In the genomic region with DNA sequence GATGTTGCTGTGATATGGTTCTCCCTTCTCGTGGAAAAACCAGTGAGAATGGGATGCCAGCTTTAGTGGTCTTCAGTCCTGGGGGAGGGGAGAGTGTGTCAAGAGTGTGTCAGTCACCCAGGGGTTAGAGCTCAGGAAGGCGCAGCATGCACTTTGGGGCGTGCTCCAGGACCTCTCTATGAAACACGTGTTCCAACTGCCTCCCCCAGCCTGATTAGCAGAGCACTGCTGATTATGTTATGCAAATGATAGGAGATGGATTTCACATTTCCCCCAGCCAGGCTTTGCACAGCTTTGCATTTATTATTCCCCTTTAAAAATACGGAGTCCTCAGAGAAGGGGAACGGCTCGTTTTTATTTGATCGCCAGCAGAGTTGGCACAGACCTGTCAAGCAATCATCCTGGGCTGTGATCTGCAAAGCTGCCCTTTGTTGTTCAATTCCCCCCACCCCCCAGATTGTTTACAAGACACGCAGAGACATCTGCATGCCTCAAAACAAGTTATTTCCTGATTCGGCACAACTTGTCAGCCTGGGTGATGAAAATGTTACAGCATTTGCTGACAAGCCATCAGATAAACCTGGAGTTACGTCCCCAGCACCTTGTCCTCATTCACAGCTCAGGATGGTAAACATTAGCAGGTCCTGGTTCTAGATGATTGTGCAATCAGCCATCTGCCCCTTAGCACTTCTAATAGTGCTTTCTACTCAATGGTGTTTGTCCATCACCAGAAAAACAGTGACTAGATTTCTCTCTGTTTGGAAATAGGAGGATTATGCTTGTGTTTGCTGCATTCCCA, we compare ENCODE assay signal across 19 cellular contexts.
DNase-seq lines count a peak whose midpoint lies in the region; FAIRE-seq and TF ChIP-seq lines count a peak whose summit lies in the region.
"Had no signal": no experiment of that assay in that cellular context is flagged by ENCODE, and none has a peak within 500 bp of the region (broad histone marks: within the 10 kb centered on the region; RNA-seq: fewer than 3 reads in every experiment).

No MANE protein-coding gene starts in this region.

- peaks cover 5% of the 10 kb centered on the region for H3K36me3 Mint-ChIP-seq in MCF 10A (ENCODE audit: insufficient read depth, unreplicated experiment)

- intact Hi-C loops in prostate gland (cut with DNase I) (no loop called here), MCF 10A (cut with micrococcal nuclease) (no loop called here)

- H3K9ac ChIP-seq in H1 (replicated peaks in 1 of 4; ENCODE audit: extremely low read depth in 1 of 4, low read depth in 3 of 4, low read length in 3 of 4): no peak overlapping the region; a peak in 1 of 7 replicates

- DNase-seq in NCI-H1092 treated with DMSO at 0.1 percent for 48 hours (lab: John Stamatoyannopoulos, UW) (peak; percentile 93), NCI-H446 treated with DMSO at 0.1 percent for 48 hours (lab: John Stamatoyannopoulos, UW) (peak; percentile 53), H1 (ENCODE audit: low read depth in 1 of 2, low spot score in 2 of 2) (no peak), prostate gland (ENCODE audit: low spot score) (peak; percentile 16), urothelium cell line (ENCODE audit: low spot score) (no peak), MCF 10A (ENCODE audit: unreplicated experiment) (no peak), SIG-M5 treated with dmso at 0.1 percent for 504 hours (lab: John Stamatoyannopoulos, UW; ENCODE audit: unreplicated experiment) (no peak), NCI-H2227 treated with DMSO at 0.1 percent for 48 hours (lab: John Stamatoyannopoulos, UW) (no peak)
- DNase-seq: activated effector memory CD4-positive, alpha-beta T cell treated with anti-CD3 and anti-CD28 coated beads, Interleukin-2, amount 50 U/mL, for 16 hours; aorta; erythroblast; HCEC 1CT; NCI-H187 treated with DMSO at 0.1 percent for 48 hours; PC-3; psoas muscle; SW 1271; WERI-Rb-1 had no signal

- no peak overlapping the region for H4K91ac ChIP-seq in H1 (replicated peaks; ENCODE audit: insufficient read length, low read length)

- H3K4me1 ChIP-seq in H1 (replicated peaks in 1 of 4; ENCODE audit: control insufficient read depth in 3 of 4, insufficient read depth in 4 of 4, low read length in 3 of 4) (no peaks in the 10 kb centered on the region), prostate gland (replicated peaks) (no peaks in the 10 kb centered on the region)
- H3K4me1 ChIP-seq: psoas muscle had no signal

- H3K4me3 ChIP-seq in H1 (ENCODE audit: extremely low read depth in 1 of 4, insufficient read depth in 2 of 4, low read depth in 3 of 4, low read length in 4 of 4) (no peak overlapping the region), prostate gland (no peak overlapping the region)
- H3K4me3 ChIP-seq: coronary artery, GM12878, psoas muscle had no signal

- H3K27ac ChIP-seq in H1 (ENCODE audit: low read depth, low read length) (no peak overlapping the region), prostate gland (no peak overlapping the region)
- H3K27ac ChIP-seq: coronary artery, psoas muscle, WERI-Rb-1 had no signal

- H3K23me2 ChIP-seq in H1 (ENCODE audit: low read depth, low read length): no peaks in the 10 kb centered on the region

- H2AK5ac ChIP-seq in H1 (ENCODE audit: low read depth, low read length): no peak overlapping the region

- peaks cover 16% of the 10 kb centered on the region for H3K9me3 Mint-ChIP-seq in MCF 10A (ENCODE audit: unreplicated experiment)

- H3K27ac Mint-ChIP-seq in MCF 10A (ENCODE audit: low read depth, unreplicated experiment): no peak overlapping the region

- H2BK15ac ChIP-seq in H1 (ENCODE audit: low read length): no peak overlapping the region

- no peak overlapping the region for H3K23ac ChIP-seq in H1 (ENCODE audit: insufficient read length)

- CTCF ChIA-PET in H1 (lab: Charles Lee; ENCODE audit: partially characterized antibody): interaction anchor here (0.9 to 1.7 kb wide), 2 partner anchors 17 to 28 kb away, joined by 3 to 4 read pairs; no protein-coding TSS in a partner anchor
- CTCF ChIA-PET in MCF 10A (lab: Yijun Ruan, JAX): no interaction called here

- WGBS in H1 (ENCODE audit: extremely low coverage in 1 of 2, insufficient coverage in 1 of 2, insufficient read length in 1 of 2, insufficient replicate concordance in 2 of 2, low coverage in 1 of 2, low lambda C conversion rate in 2 of 2, missing lambda C conversion rate in 1 of 2), 2 experiments: 88% methylated on average over 11 of the region's 11 CpGs; no CpG with 5 or more reads in 1 of the 2 experiments
- 27% methylated on average over 11 of the region's 11 CpGs for WGBS in prostate gland

- FAIRE-seq in H1 (lab: Jason Lieb, UNC): no peak
- no peak for FAIRE-seq in urothelium cell line (lab: Jason Lieb, UNC)
- FAIRE-seq: GM12878 had no signal

- no peak for TF ChIP-seq EP300 in H1 (IDR thresholded peaks at IDR 0.05; ENCODE audit: borderline replicate concordance in 1 of 2, low read depth in 2 of 2, low read length in 2 of 2)

- H3K4me1 Mint-ChIP-seq in MCF 10A (ENCODE audit: insufficient read depth, unreplicated experiment): no peaks in the 10 kb centered on the region

- H3K27me3 Mint-ChIP-seq in MCF 10A (ENCODE audit: insufficient read depth, unreplicated experiment): no peaks in the 10 kb centered on the region

- no peaks in the 10 kb centered on the region for H4K20me1 ChIP-seq in H1 (replicated peaks in 1 of 2; ENCODE audit: control insufficient read depth in 1 of 2, insufficient read depth in 2 of 2, low read length in 2 of 2)

- POLR2A ChIA-PET in H1 (lab: Charles Lee; ENCODE audit: partially characterized antibody): no interaction called here
- POLR2A ChIA-PET in MCF 10A (lab: Yijun Ruan, JAX): no interaction called here

- no peak overlapping the region for H2BK5ac ChIP-seq in H1 (ENCODE audit: low read depth, low read length)

- no peak overlapping the region for H2BK12ac ChIP-seq in H1 (ENCODE audit: low read depth, low read length)

- no peak overlapping the region for H3K4me3 Mint-ChIP-seq in MCF 10A (ENCODE audit: unreplicated experiment)

- TF ChIP-seq CTCF in H1 (IDR thresholded peaks at IDR 0.05; ENCODE audit: control extremely low read depth in 1 of 3, insufficient read depth in 1 of 3, low read depth in 1 of 3, low read length in 3 of 3) (no peak), prostate gland (IDR thresholded peaks at IDR 0.05) (no peak), MCF 10A (IDR thresholded peaks at IDR 0.05; ENCODE audit: unreplicated experiment) (no peak)

- H3K9me3 ChIP-seq in H1 (ENCODE audit: insufficient read depth in 2 of 2, low read depth in 1 of 2, low read length in 1 of 2) (no peaks in the 10 kb centered on the region), prostate gland (no peaks in the 10 kb centered on the region)
- H3K9me3 ChIP-seq: psoas muscle had no signal

- no TSS peak for BruUV-seq in MCF 10A (replicated peaks; lab: Mats Ljungman, UMichigan)

- no peaks in the 10 kb centered on the region for H3K79me1 ChIP-seq in H1 (ENCODE audit: low read depth, low read length)

- H2BK120ac ChIP-seq in H1 (replicated peaks; ENCODE audit: low read depth, low read length): no peak overlapping the region

- H3K14ac ChIP-seq in H1 (ENCODE audit: insufficient read length): no peak overlapping the region

- no peaks in the 10 kb centered on the region for H3K79me2 ChIP-seq in H1 (ENCODE audit: control insufficient read depth in 1 of 2, insufficient read depth in 2 of 2, low read length in 2 of 2)

- H3K36me3 ChIP-seq in H1 (ENCODE audit: control insufficient read depth in 2 of 4, insufficient read depth in 4 of 4, low read length in 3 of 4): no peaks in the 10 kb centered on the region
- no peaks in the 10 kb centered on the region for H3K36me3 ChIP-seq in prostate gland
- H3K36me3 ChIP-seq: WERI-Rb-1 had no signal

- H2AFZ ChIP-seq in H1 (ENCODE audit: low read length): no peak overlapping the region

- H3K56ac ChIP-seq in H1 (replicated peaks; ENCODE audit: insufficient read length, low read depth, low read length): no peak overlapping the region

- H3K4me2 ChIP-seq in H1 (ENCODE audit: insufficient read depth in 1 of 2, low read depth in 2 of 2, low read length in 2 of 2): no peak overlapping the region

- no peak overlapping the region for H3K18ac ChIP-seq in H1 (ENCODE audit: extremely low read depth, low read length)

- H3K27me3 ChIP-seq in H1 (replicated peaks in 1 of 4; ENCODE audit: control insufficient read depth in 3 of 4, extremely low read depth in 1 of 4, insufficient read depth in 3 of 4, low read length in 3 of 4) (no peaks in the 10 kb centered on the region), prostate gland (replicated peaks; ENCODE audit: insufficient read depth) (no peaks in the 10 kb centered on the region)

- no peak for TF ChIP-seq RAD21 in H1 (IDR thresholded peaks at IDR 0.05 in 1 of 2, conservative IDR thresholded peaks at IDR 0.05 in 1 of 2; ENCODE audit: low read depth in 2 of 2, low read length in 2 of 2)

- H2BK20ac ChIP-seq in H1 (ENCODE audit: low read length): no peak overlapping the region

- H4K8ac ChIP-seq in H1 (ENCODE audit: extremely low read depth, insufficient read depth, low read length): no peak overlapping the region

- H3K4ac ChIP-seq in H1 (replicated peaks; ENCODE audit: insufficient read length, low read depth, low read length): no peak overlapping the region

- TF ChIP-seq POLR2A in H1 (IDR thresholded peaks at IDR 0.05; ENCODE audit: control extremely low read depth in 1 of 2, low read depth in 2 of 2, low read length in 2 of 2): no peak
- TF ChIP-seq POLR2A in prostate gland (IDR thresholded peaks at IDR 0.05): no peak

- no peak overlapping the region for H4K5ac ChIP-seq in H1 (ENCODE audit: insufficient read length, low read depth, low read length)

TF ChIP-seq in H1, 55 proteins besides CTCF, POLR2A, EP300 and RAD21:
- no peak for TF ChIP-seq PHF8 (conservative IDR thresholded peaks at IDR 0.05; ENCODE audit: low read depth, low read length)
- TF ChIP-seq CEBPB (IDR thresholded peaks at IDR 0.05; ENCODE audit: low read depth, low read length): peak; percentile 70

Comparison
In these comparisons a context has a peak if more than half of its experiments do, and no peak if none do; other contexts are left out.
1. DNase-seq: peak in NCI-H1092 treated with DMSO at 0.1 percent for 48 hours (single experiment), NCI-H446 treated with DMSO at 0.1 percent for 48 hours (single experiment) and prostate gland (single experiment); none in H1 (0 of 2), urothelium cell line (single experiment), MCF 10A (single experiment), SIG-M5 treated with dmso at 0.1 percent for 504 hours (single experiment) and NCI-H2227 treated with DMSO at 0.1 percent for 48 hours (single experiment).